Comparison of ENCODE assay signal across 25 cellular contexts in genomic region chr2:130156624-130157004, GRCh38. TPM values are rescaled to one million over a fixed set of nuclear protein-coding genes. Genes with fewer than 3 reads are reported as not detected.
DNase-seq lines count a peak whose midpoint lies in the region; ATAC-seq, FAIRE-seq and TF ChIP-seq lines count a peak whose summit lies in the region.
"Had no signal": no experiment of that assay in that cellular context is flagged by ENCODE, and none has a peak within 500 bp of the region (broad histone marks: within the 10 kb centered on the region; RNA-seq: fewer than 3 reads in every experiment).

No MANE protein-coding gene starts in this region.

- no peak overlapping the region for H3K4me3 Mint-ChIP-seq in chondrocyte (ENCODE audit: unreplicated experiment)
- H3K4me3 Mint-ChIP-seq: CD4-positive, alpha-beta T cell; HFFc6; naive thymus-derived CD8-positive, alpha-beta T cell; T-helper 1 cell treated with Interleukin-12 subunit alpha and Interleukin-12 subunit beta and Interleukin-4 antibody, amounts not matched to agents 30 μg/mL and 1 μg/mL, for 36 hours had no signal

- FAIRE-seq in HepG2 (lab: Jason Lieb, UNC): no peak
- FAIRE-seq in urothelium cell line (lab: Jason Lieb, UNC): no peak
- FAIRE-seq: G401.6, RCC 7860 had no signal

- TF ChIP-seq CTCF in HepG2 (CRISPR knock-in tag; IDR thresholded peaks at IDR 0.05) (no peak), right lobe of liver (IDR thresholded peaks at IDR 0.05) (no peak), chondrocyte (IDR thresholded peaks at IDR 0.05) (no peak), thyroid gland (IDR thresholded peaks at IDR 0.05) (no peak)

- intact Hi-C loops in HepG2 (cut with micrococcal nuclease; ENCODE audit: unreplicated experiment): loop anchor here (1.0 to 5.0 kb wide), 2 partner anchors 176 to 219 kb away; no protein-coding TSS in a partner anchor
- intact Hi-C loops in right lobe of liver (cut with DNase I): no loop called here
- intact Hi-C loops in thyroid gland (cut with DNase I): loop anchor here (5.0 kb wide), 1 partner anchor 176 kb away; no protein-coding TSS in a partner anchor

- H3K27ac ChIP-seq in HepG2 (ENCODE audit: extremely low read length, insufficient read depth, low read length) (no peak overlapping the region), right lobe of liver (no peak overlapping the region), thyroid gland (peak overlapping the region; percentile 29 to 95 (median 33))
- H3K27ac ChIP-seq: foreskin keratinocyte, thoracic aorta, WERI-Rb-1 had no signal

- 95% methylated on average over 9 of the region's 9 CpGs for WGBS in HepG2 (ENCODE audit: low lambda C conversion rate)
- WGBS in right lobe of liver (ENCODE audit: insufficient coverage, low coverage, low lambda C conversion rate, missing lambda C conversion rate): 88% methylated on average over 3 of the region's 9 CpGs
- 86% methylated on average over 8 of the region's 9 CpGs; no CpG with 5 or more reads in 1 of the 2 donors for WGBS in thyroid gland, 2 donors

- H3K36me3 ChIP-seq in HepG2 (replicated peaks in 1 of 2; ENCODE audit: control insufficient read depth in 1 of 2, insufficient read depth in 2 of 2, low read length in 2 of 2) (peaks cover 16 to 49% of the 10 kb centered on the region in 2 experiments; a peak in 4 of 5 replicates), right lobe of liver (peaks cover 0 to 4% (median 0%) of the 10 kb centered on the region in 4 donors), thyroid gland (peaks cover 13 to 19% of the 10 kb centered on the region in 2 donors)
- H3K36me3 ChIP-seq: WERI-Rb-1 had no signal

- TF ChIP-seq EP300 in HepG2 (IDR thresholded peaks at IDR 0.05; ENCODE audit: low read depth in 2 of 2, low read length in 2 of 2) (no peak), HepG2 (CRISPR knock-in tag; IDR thresholded peaks at IDR 0.05; ENCODE audit: borderline replicate concordance) (no peak)

- H3K4me3 ChIP-seq in HepG2 (replicated peaks in 1 of 3; ENCODE audit: insufficient read depth in 1 of 3, low read depth in 2 of 3, low read length in 3 of 3): no peak overlapping the region
- no peak overlapping the region for H3K4me3 ChIP-seq in right lobe of liver
- H3K4me3 ChIP-seq in thyroid gland (replicated peaks in 1 of 3): no peak overlapping the region
- H3K4me3 ChIP-seq: thoracic aorta had no signal

- POLR2A ChIA-PET in HepG2 (lab: Yijun Ruan, JAX): interaction anchor here (1.1 kb wide), 2 partner anchors 25 to 186 kb away, joined by 3 to 5 read pairs; partner anchors contain the start of genes IMP4 and SMPD4

- H3K4me2 ChIP-seq in HepG2 (ENCODE audit: low read depth, low read length): no peak overlapping the region

- TF ChIP-seq RAD21 in HepG2 (CRISPR knock-in tag; IDR thresholded peaks at IDR 0.05): no peak

- no peaks in the 10 kb centered on the region for H3K9me3 ChIP-seq in HepG2 (ENCODE audit: low read length)
- H3K9me3 ChIP-seq in right lobe of liver: no peaks in the 10 kb centered on the region
- H3K9me3 ChIP-seq in thyroid gland: no peaks in the 10 kb centered on the region
- H3K9me3 ChIP-seq: thoracic aorta had no signal

- H3K4me1 Mint-ChIP-seq in chondrocyte (ENCODE audit: low read depth): no peaks in the 10 kb centered on the region

- ATAC-seq in HepG2: no peak
- no peak for ATAC-seq in right lobe of liver

- no peaks in the 10 kb centered on the region for H3K27me3 ChIP-seq in HepG2 (ENCODE audit: control insufficient read depth in 1 of 2, insufficient read depth in 2 of 2, low read length in 2 of 2)
- H3K27me3 ChIP-seq in right lobe of liver: no peaks in the 10 kb centered on the region
- no peaks in the 10 kb centered on the region for H3K27me3 ChIP-seq in thyroid gland
- H3K27me3 ChIP-seq: foreskin keratinocyte had no signal

- H3K36me3 Mint-ChIP-seq in chondrocyte (ENCODE audit: low read depth): peaks cover 6% of the 10 kb centered on the region

- CTCF ChIA-PET in HepG2 (lab: Yijun Ruan, JAX; ENCODE audit: low intra/inter-chr PET ratio, low total read pairs): interaction anchor here (2.5 kb wide), 1 partner anchor 176 kb away, joined by 14 read pairs; no protein-coding TSS in a partner anchor

- H3K4me1 ChIP-seq in HepG2 (ENCODE audit: insufficient read depth, low read length) (no peaks in the 10 kb centered on the region), right lobe of liver (no peaks in the 10 kb centered on the region), thyroid gland (peaks cover 41 to 50% of the 10 kb centered on the region in 2 donors)
- H3K4me1 ChIP-seq: foreskin keratinocyte had no signal

- H3K27ac Mint-ChIP-seq in chondrocyte (ENCODE audit: unreplicated experiment): no peak overlapping the region
- H3K27ac Mint-ChIP-seq: CD4-positive, alpha-beta T cell; HFFc6; naive thymus-derived CD8-positive, alpha-beta T cell; T-helper 1 cell treated with Interleukin-12 subunit alpha and Interleukin-12 subunit beta and Interleukin-4 antibody, amounts not matched to agents 30 μg/mL and 1 μg/mL, for 36 hours had no signal

- H3K9me3 Mint-ChIP-seq in chondrocyte (ENCODE audit: low read depth): no peaks in the 10 kb centered on the region
- H3K9me3 Mint-ChIP-seq: CD4-positive, alpha-beta T cell; HFFc6; naive thymus-derived CD8-positive, alpha-beta T cell; T-helper 1 cell treated with Interleukin-12 subunit alpha and Interleukin-12 subunit beta and Interleukin-4 antibody, amounts not matched to agents 30 μg/mL and 1 μg/mL, for 36 hours had no signal

- TF ChIP-seq POLR2A in HepG2 (IDR thresholded peaks at IDR 0.05; ENCODE audit: insufficient read depth in 1 of 2, low read depth in 2 of 2, low read length in 2 of 2) (no peak), right lobe of liver (IDR thresholded peaks at IDR 0.05) (no peak), thyroid gland (IDR thresholded peaks at IDR 0.05) (no peak)

- H3K79me2 ChIP-seq in HepG2 (ENCODE audit: insufficient read depth, low read length): no peaks in the 10 kb centered on the region
- H3K79me2 ChIP-seq: parathyroid adenoma had no signal

- H3K27me3 Mint-ChIP-seq in chondrocyte (ENCODE audit: low read depth): no peaks in the 10 kb centered on the region
- H3K27me3 Mint-ChIP-seq: CD4-positive, alpha-beta T cell; naive thymus-derived CD8-positive, alpha-beta T cell had no signal

- H3K9ac ChIP-seq in HepG2 (ENCODE audit: insufficient read depth, low read depth, low read length): no peak overlapping the region
- H3K9ac ChIP-seq: parathyroid adenoma had no signal

- in situ Hi-C loops in HepG2 (cut with HindIII; ENCODE audit: extremely low pct_ligation_motif_present, low pct_unique_long_range_greater_than_20kb): loop anchor here (10.0 kb wide), 1 partner anchor 178 kb away; no protein-coding TSS in a partner anchor

- DNase-seq in HepG2 (ENCODE audit: low spot score): no peak
- no peak for DNase-seq in right lobe of liver
- peak; percentile 42 for DNase-seq in chondrocyte (ENCODE audit: low spot score)
- peak in 1 of 2 donors; percentile 11 for DNase-seq in thyroid gland
- DNase-seq in urothelium cell line (ENCODE audit: low spot score): no peak
- DNase-seq in cerebellar nuclear complex (lab: John Stamatoyannopoulos, UW): no peak
- DNase-seq: activated CD4-positive, alpha-beta T cell treated with anti-CD3 and anti-CD28 coated beads, Interleukin-2, amount 50 U/mL, for 4 hours; activated naive CD4-positive, alpha-beta T cell; central memory CD4-positive, alpha-beta T cell; stimulated activated CD4-positive, alpha-beta T cell treated with anti-CD3 and anti-CD28 coated beads, Interleukin-1b, Interleukin-23, amount 100 ng/mL, for 48 hours; stimulated activated naive CD4-positive, alpha-beta T cell had no signal

- BruUV-seq in HepG2 (replicated peaks; lab: Mats Ljungman, UMichigan): no TSS peak

- H4K20me1 ChIP-seq in HepG2 (ENCODE audit: insufficient read depth, low read length): no peaks in the 10 kb centered on the region

- no peak overlapping the region for H2AFZ ChIP-seq in HepG2 (ENCODE audit: low read length)

RNA-seq across cellular contexts. Expression of gene CCDC74B, which starts 11.7 kb away (rescaled TPM):
- total RNA-seq in HepG2 (2016; rRNA removed; fragmentation: Illumina TruSeq; extraction: Trizol): 0.11 TPM in 1 of 2 replicates, not detected in the other
- total RNA-seq in HepG2 (2016; cell fraction: cytosol; rRNA removed; fragmentation: Illumina TruSeq; extraction: Trizol; ENCODE audit: low read depth): 0.26 TPM in 1 of 2 replicates, not detected in the other
- total RNA-seq in HepG2 (2016; cell fraction: insoluble cytoplasmic fraction; rRNA removed; fragmentation: Illumina TruSeq; extraction: Trizol): 0.15 and 0.24 TPM in 2 replicates
- 0.55 TPM in 1 of 2 replicates, not detected in the other for total RNA-seq in HepG2 (2016; cell fraction: membrane; rRNA removed; fragmentation: Illumina TruSeq; extraction: Trizol)
- total RNA-seq in HepG2 (2016; cell fraction: nucleus; rRNA removed; fragmentation: Illumina TruSeq; extraction: Trizol): 0.28 and 0.37 TPM in 2 replicates
- 0.07 and 0.12 TPM in 2 replicates for polyA plus RNA-seq in HepG2 (2011; rRNA removed)
- 0.04 and 0.21 TPM in 2 replicates for polyA plus RNA-seq in HepG2 (2011; cell fraction: cytosol; rRNA removed)
- 1.0 and 1.3 TPM in 2 replicates for polyA plus RNA-seq in HepG2 (2011; cell fraction: nucleus; rRNA removed)
- 0.04 and 0.16 TPM in 2 replicates for polyA plus RNA-seq in HepG2 (2012)
- 0.26 and 0.28 TPM in 2 replicates for polyA plus RNA-seq in HepG2 (2016; cell fraction: cytosol; fragmentation: Illumina TruSeq; extraction: Trizol; ENCODE audit: low read depth)
- 0.35 TPM in 1 of 2 replicates, not detected in the other for polyA plus RNA-seq in HepG2 (2016; cell fraction: insoluble cytoplasmic fraction; fragmentation: Illumina TruSeq; extraction: Trizol; ENCODE audit: low read depth)
- polyA plus RNA-seq in HepG2 (2016; cell fraction: membrane; fragmentation: Illumina TruSeq; extraction: Trizol; ENCODE audit: low read depth): 0.21 and 0.37 TPM in 2 replicates
- 0.75 and 0.81 TPM in 2 replicates for polyA plus RNA-seq in HepG2 (2016; cell fraction: nucleus; fragmentation: Illumina TruSeq; extraction: Trizol; ENCODE audit: insufficient read depth, low read depth)
- 0.47 TPM in 1 of 2 replicates, not detected in the other for polyA minus RNA-seq in HepG2 (2011; rRNA and poly(A)+ RNA removed; ENCODE audit: low replicate concordance)
- not detected in 2 replicates for polyA minus RNA-seq in HepG2 (2011; cell fraction: cytosol; rRNA and poly(A)+ RNA removed)
- 0.50 and 0.90 TPM in 2 replicates for polyA minus RNA-seq in HepG2 (2011; cell fraction: nucleus; rRNA and poly(A)+ RNA removed)
- under 1 TPM in 3 of 6 experiments, not detected in 3; 0.19 to 0.74 (median 0.26) TPM for total RNA-seq in right lobe of liver
- total RNA-seq in chondrocyte: 1.0 to 3.0 TPM (median 1.2 TPM) in 3 replicates
- 10 to 100 TPM in 3 of 4 donors, 1 to 10 TPM in 1; 9.8 to 35.1 (median 19.1) TPM for total RNA-seq in thyroid gland

RNA-seq across cellular contexts. Expression of gene SMPD4, which starts 24.8 kb away (rescaled TPM):
- total RNA-seq in HepG2 (2016; rRNA removed; fragmentation: Illumina TruSeq; extraction: Trizol): 70.5 and 72.5 TPM in 2 replicates
- 16.2 and 16.4 TPM in 2 replicates for total RNA-seq in HepG2 (2016; cell fraction: cytosol; rRNA removed; fragmentation: Illumina TruSeq; extraction: Trizol; ENCODE audit: low read depth)
- 63.3 and 71.6 TPM in 2 replicates for total RNA-seq in HepG2 (2016; cell fraction: insoluble cytoplasmic fraction; rRNA removed; fragmentation: Illumina TruSeq; extraction: Trizol)
- 45.6 and 46.9 TPM in 2 replicates for total RNA-seq in HepG2 (2016; cell fraction: membrane; rRNA removed; fragmentation: Illumina TruSeq; extraction: Trizol)
- total RNA-seq in HepG2 (2016; cell fraction: nucleus; rRNA removed; fragmentation: Illumina TruSeq; extraction: Trizol): 70.7 and 77.5 TPM in 2 replicates
- polyA plus RNA-seq in HepG2 (2011; rRNA removed): 63.2 and 69.0 TPM in 2 replicates
- 27.2 and 39.1 TPM in 2 replicates for polyA plus RNA-seq in HepG2 (2011; cell fraction: cytosol; rRNA removed)
- polyA plus RNA-seq in HepG2 (2011; cell fraction: nucleus; rRNA removed): 483 and 680 TPM in 2 replicates
- polyA plus RNA-seq in HepG2 (2012): 53.0 and 69.5 TPM in 2 replicates
- polyA plus RNA-seq in HepG2 (2016; cell fraction: cytosol; fragmentation: Illumina TruSeq; extraction: Trizol; ENCODE audit: low read depth): 12.9 and 14.8 TPM in 2 replicates
- polyA plus RNA-seq in HepG2 (2016; cell fraction: insoluble cytoplasmic fraction; fragmentation: Illumina TruSeq; extraction: Trizol; ENCODE audit: low read depth): 81.9 and 105 TPM in 2 replicates
- 36.8 and 38.6 TPM in 2 replicates for polyA plus RNA-seq in HepG2 (2016; cell fraction: membrane; fragmentation: Illumina TruSeq; extraction: Trizol; ENCODE audit: low read depth)
- 229 and 236 TPM in 2 replicates for polyA plus RNA-seq in HepG2 (2016; cell fraction: nucleus; fragmentation: Illumina TruSeq; extraction: Trizol; ENCODE audit: insufficient read depth, low read depth)
- polyA minus RNA-seq in HepG2 (2011; rRNA and poly(A)+ RNA removed; ENCODE audit: low replicate concordance): 39.1 and 125 TPM in 2 replicates
- polyA minus RNA-seq in HepG2 (2011; cell fraction: cytosol; rRNA and poly(A)+ RNA removed): 39.4 and 44.1 TPM in 2 replicates
- 82.9 and 90.9 TPM in 2 replicates for polyA minus RNA-seq in HepG2 (2011; cell fraction: nucleus; rRNA and poly(A)+ RNA removed)
- 10 to 100 TPM; 19.0 to 24.3 (median 21.6) TPM for total RNA-seq in right lobe of liver
- 50.7 to 67.1 TPM (median 58.3 TPM) in 3 replicates for total RNA-seq in chondrocyte
- 10 to 100 TPM; 34.1 to 74.6 (median 59.0) TPM for total RNA-seq in thyroid gland

RNA-seq across cellular contexts. Expression of gene MZT2B, which starts 25.4 kb away (rescaled TPM):
- 308 and 410 TPM in 2 replicates for total RNA-seq in HepG2 (2016; rRNA removed; fragmentation: Illumina TruSeq; extraction: Trizol)
- total RNA-seq in HepG2 (2016; cell fraction: cytosol; rRNA removed; fragmentation: Illumina TruSeq; extraction: Trizol; ENCODE audit: low read depth): 664 and 798 TPM in 2 replicates
- 352 and 417 TPM in 2 replicates for total RNA-seq in HepG2 (2016; cell fraction: insoluble cytoplasmic fraction; rRNA removed; fragmentation: Illumina TruSeq; extraction: Trizol)
- total RNA-seq in HepG2 (2016; cell fraction: membrane; rRNA removed; fragmentation: Illumina TruSeq; extraction: Trizol): 641 and 838 TPM in 2 replicates
- total RNA-seq in HepG2 (2016; cell fraction: nucleus; rRNA removed; fragmentation: Illumina TruSeq; extraction: Trizol): 142 and 179 TPM in 2 replicates
- polyA plus RNA-seq in HepG2 (2011; rRNA removed): 244 and 253 TPM in 2 replicates
- polyA plus RNA-seq in HepG2 (2011; cell fraction: cytosol; rRNA removed): 121 and 325 TPM in 2 replicates
- 97.5 and 107 TPM in 2 replicates for polyA plus RNA-seq in HepG2 (2011; cell fraction: nucleus; rRNA removed)
- 208 and 248 TPM in 2 replicates for polyA plus RNA-seq in HepG2 (2012)
- polyA plus RNA-seq in HepG2 (2016; cell fraction: cytosol; fragmentation: Illumina TruSeq; extraction: Trizol; ENCODE audit: low read depth): 676 and 762 TPM in 2 replicates
- polyA plus RNA-seq in HepG2 (2016; cell fraction: insoluble cytoplasmic fraction; fragmentation: Illumina TruSeq; extraction: Trizol; ENCODE audit: low read depth): 300 and 324 TPM in 2 replicates
- polyA plus RNA-seq in HepG2 (2016; cell fraction: membrane; fragmentation: Illumina TruSeq; extraction: Trizol; ENCODE audit: low read depth): 541 and 609 TPM in 2 replicates
- polyA plus RNA-seq in HepG2 (2016; cell fraction: nucleus; fragmentation: Illumina TruSeq; extraction: Trizol; ENCODE audit: insufficient read depth, low read depth): 261 and 270 TPM in 2 replicates
- 12.3 and 45.2 TPM in 2 replicates for polyA minus RNA-seq in HepG2 (2011; rRNA and poly(A)+ RNA removed; ENCODE audit: low replicate concordance)
- polyA minus RNA-seq in HepG2 (2011; cell fraction: cytosol; rRNA and poly(A)+ RNA removed): 53.2 and 58.8 TPM in 2 replicates
- polyA minus RNA-seq in HepG2 (2011; cell fraction: nucleus; rRNA and poly(A)+ RNA removed): 20.9 and 25.2 TPM in 2 replicates
- 100 to 1,000 TPM in 2 of 6 experiments, 10 to 100 TPM in 4; 69.5 to 125 (median 89.1) TPM for total RNA-seq in right lobe of liver
- total RNA-seq in chondrocyte: 255 to 269 TPM (median 260 TPM) in 3 replicates
- total RNA-seq in thyroid gland: 100 to 1,000 TPM; 135 to 237 (median 221) TPM

RNA-seq across cellular contexts. Expression of gene POTEF, which starts 27.6 kb away (rescaled TPM):
- 1.9 and 6.0 TPM in 2 replicates for total RNA-seq in HepG2 (2016; rRNA removed; fragmentation: Illumina TruSeq; extraction: Trizol)
- 1.6 and 1.7 TPM in 2 replicates for total RNA-seq in HepG2 (2016; cell fraction: cytosol; rRNA removed; fragmentation: Illumina TruSeq; extraction: Trizol; ENCODE audit: low read depth)
- total RNA-seq in HepG2 (2016; cell fraction: insoluble cytoplasmic fraction; rRNA removed; fragmentation: Illumina TruSeq; extraction: Trizol): 2.0 and 5.7 TPM in 2 replicates
- total RNA-seq in HepG2 (2016; cell fraction: membrane; rRNA removed; fragmentation: Illumina TruSeq; extraction: Trizol): 2.2 and 2.6 TPM in 2 replicates
- 18.5 and 22.6 TPM in 2 replicates for total RNA-seq in HepG2 (2016; cell fraction: nucleus; rRNA removed; fragmentation: Illumina TruSeq; extraction: Trizol)
- polyA plus RNA-seq in HepG2 (2011; rRNA removed): 1.2 and 1.7 TPM in 2 replicates
- 0.26 and 0.34 TPM in 2 replicates for polyA plus RNA-seq in HepG2 (2011; cell fraction: cytosol; rRNA removed)
- polyA plus RNA-seq in HepG2 (2011; cell fraction: nucleus; rRNA removed): 16.9 and 20.4 TPM in 2 replicates
- polyA plus RNA-seq in HepG2 (2012): 2.0 and 2.3 TPM in 2 replicates
- not detected in 2 replicates for polyA plus RNA-seq in HepG2 (2016; cell fraction: cytosol; fragmentation: Illumina TruSeq; extraction: Trizol; ENCODE audit: low read depth)
- 0.19 and 0.31 TPM in 2 replicates for polyA plus RNA-seq in HepG2 (2016; cell fraction: insoluble cytoplasmic fraction; fragmentation: Illumina TruSeq; extraction: Trizol; ENCODE audit: low read depth)
- polyA plus RNA-seq in HepG2 (2016; cell fraction: membrane; fragmentation: Illumina TruSeq; extraction: Trizol; ENCODE audit: low read depth): not detected in 2 replicates
- polyA plus RNA-seq in HepG2 (2016; cell fraction: nucleus; fragmentation: Illumina TruSeq; extraction: Trizol; ENCODE audit: insufficient read depth, low read depth): 6.1 and 6.5 TPM in 2 replicates
- polyA minus RNA-seq in HepG2 (2011; rRNA and poly(A)+ RNA removed; ENCODE audit: low replicate concordance): 25.5 TPM in 1 of 2 replicates, not detected in the other
- polyA minus RNA-seq in HepG2 (2011; cell fraction: cytosol; rRNA and poly(A)+ RNA removed): 1.6 and 2.9 TPM in 2 replicates
- 57.8 and 73.4 TPM in 2 replicates for polyA minus RNA-seq in HepG2 (2011; cell fraction: nucleus; rRNA and poly(A)+ RNA removed)
- total RNA-seq in right lobe of liver: not detected
- total RNA-seq in chondrocyte: 8.4 TPM in 2 of 3 replicates, not detected in the other
- total RNA-seq in thyroid gland: under 1 TPM in 1 of 4 donors, not detected in 3; 0.27 TPM
- total RNA-seq: CD4-positive, alpha-beta T cell; epithelial cell of proximal tubule; foreskin keratinocyte; HFFc6; naive thymus-derived CD8-positive, alpha-beta T cell; NCI-H460; SK-MEL-5; thoracic aorta had no signal
- polyA plus RNA-seq: foreskin keratinocyte; keratinocyte; naive thymus-derived CD8-positive, alpha-beta T cell had no signal

RNA-seq across cellular contexts. Expression of gene TUBA3E, which starts 41.6 kb away (rescaled TPM):
- total RNA-seq in HepG2 (2016; rRNA removed; fragmentation: Illumina TruSeq; extraction: Trizol) (not detected in 2 replicates), right lobe of liver (not detected), chondrocyte (not detected in 3 replicates), thyroid gland (under 1 TPM in 1 of 4 donors, not detected in 3; 0.27 TPM)
- total RNA-seq in HepG2 (2016; cell fraction: cytosol; rRNA removed; fragmentation: Illumina TruSeq; extraction: Trizol; ENCODE audit: low read depth): not detected in 2 replicates
- total RNA-seq in HepG2 (2016; cell fraction: insoluble cytoplasmic fraction; rRNA removed; fragmentation: Illumina TruSeq; extraction: Trizol): not detected in 2 replicates
- not detected in 2 replicates for total RNA-seq in HepG2 (2016; cell fraction: membrane; rRNA removed; fragmentation: Illumina TruSeq; extraction: Trizol)
- not detected in 2 replicates for total RNA-seq in HepG2 (2016; cell fraction: nucleus; rRNA removed; fragmentation: Illumina TruSeq; extraction: Trizol)
- not detected in 2 replicates for polyA plus RNA-seq in HepG2 (2011; rRNA removed)
- polyA plus RNA-seq in HepG2 (2011; cell fraction: cytosol; rRNA removed): not detected in 2 replicates
- polyA plus RNA-seq in HepG2 (2011; cell fraction: nucleus; rRNA removed): not detected in 2 replicates
- polyA plus RNA-seq in HepG2 (2012): not detected in 2 replicates
- not detected in 2 replicates for polyA plus RNA-seq in HepG2 (2016; cell fraction: cytosol; fragmentation: Illumina TruSeq; extraction: Trizol; ENCODE audit: low read depth)
- not detected in 2 replicates for polyA plus RNA-seq in HepG2 (2016; cell fraction: insoluble cytoplasmic fraction; fragmentation: Illumina TruSeq; extraction: Trizol; ENCODE audit: low read depth)
- not detected in 2 replicates for polyA plus RNA-seq in HepG2 (2016; cell fraction: membrane; fragmentation: Illumina TruSeq; extraction: Trizol; ENCODE audit: low read depth)
- not detected in 2 replicates for polyA plus RNA-seq in HepG2 (2016; cell fraction: nucleus; fragmentation: Illumina TruSeq; extraction: Trizol; ENCODE audit: insufficient read depth, low read depth)
- not detected in 2 replicates for polyA minus RNA-seq in HepG2 (2011; rRNA and poly(A)+ RNA removed; ENCODE audit: low replicate concordance)
- not detected in 2 replicates for polyA minus RNA-seq in HepG2 (2011; cell fraction: cytosol; rRNA and poly(A)+ RNA removed)
- polyA minus RNA-seq in HepG2 (2011; cell fraction: nucleus; rRNA and poly(A)+ RNA removed): not detected in 2 replicates
- total RNA-seq: CD4-positive, alpha-beta T cell; epithelial cell of proximal tubule; foreskin keratinocyte; HFFc6; naive thymus-derived CD8-positive, alpha-beta T cell; NCI-H460; SK-MEL-5; thoracic aorta had no signal
- polyA plus RNA-seq: foreskin keratinocyte; keratinocyte; naive thymus-derived CD8-positive, alpha-beta T cell had no signal

Comparison
In these comparisons a context has a peak if more than half of its experiments do, and no peak if none do; other contexts are left out.
1. intact Hi-C loops: an anchor here in HepG2 (1.0 to 5.0 kb wide) and thyroid gland (5.0 kb wide); none called in right lobe of liver.
2. H3K27ac ChIP-seq: peak in thyroid gland (3 of 3); none in HepG2 (single experiment) and right lobe of liver (0 of 3).